ENCODE assay signal across 2 cellular contexts in genomic region chrX:30309139-30309571, GRCh38.
TF ChIP-seq lines count a peak whose summit lies in the region.

A gene with protein sequence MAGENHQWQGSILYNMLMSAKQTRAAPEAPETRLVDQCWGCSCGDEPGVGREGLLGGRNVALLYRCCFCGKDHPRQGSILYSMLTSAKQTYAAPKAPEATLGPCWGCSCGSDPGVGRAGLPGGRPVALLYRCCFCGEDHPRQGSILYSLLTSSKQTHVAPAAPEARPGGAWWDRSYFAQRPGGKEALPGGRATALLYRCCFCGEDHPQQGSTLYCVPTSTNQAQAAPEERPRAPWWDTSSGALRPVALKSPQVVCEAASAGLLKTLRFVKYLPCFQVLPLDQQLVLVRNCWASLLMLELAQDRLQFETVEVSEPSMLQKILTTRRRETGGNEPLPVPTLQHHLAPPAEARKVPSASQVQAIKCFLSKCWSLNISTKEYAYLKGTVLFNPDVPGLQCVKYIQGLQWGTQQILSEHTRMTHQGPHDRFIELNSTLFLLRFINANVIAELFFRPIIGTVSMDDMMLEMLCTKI (minus strand): TSS chrX:30309390. CDS start chrX:30309363, 27 bp downstream.

TF ChIP-seq in GM23338, 12 proteins besides CTCF, POLR2A, EP300 and RAD21 (continues in another document):
- TF ChIP-seq, protein P1, sequence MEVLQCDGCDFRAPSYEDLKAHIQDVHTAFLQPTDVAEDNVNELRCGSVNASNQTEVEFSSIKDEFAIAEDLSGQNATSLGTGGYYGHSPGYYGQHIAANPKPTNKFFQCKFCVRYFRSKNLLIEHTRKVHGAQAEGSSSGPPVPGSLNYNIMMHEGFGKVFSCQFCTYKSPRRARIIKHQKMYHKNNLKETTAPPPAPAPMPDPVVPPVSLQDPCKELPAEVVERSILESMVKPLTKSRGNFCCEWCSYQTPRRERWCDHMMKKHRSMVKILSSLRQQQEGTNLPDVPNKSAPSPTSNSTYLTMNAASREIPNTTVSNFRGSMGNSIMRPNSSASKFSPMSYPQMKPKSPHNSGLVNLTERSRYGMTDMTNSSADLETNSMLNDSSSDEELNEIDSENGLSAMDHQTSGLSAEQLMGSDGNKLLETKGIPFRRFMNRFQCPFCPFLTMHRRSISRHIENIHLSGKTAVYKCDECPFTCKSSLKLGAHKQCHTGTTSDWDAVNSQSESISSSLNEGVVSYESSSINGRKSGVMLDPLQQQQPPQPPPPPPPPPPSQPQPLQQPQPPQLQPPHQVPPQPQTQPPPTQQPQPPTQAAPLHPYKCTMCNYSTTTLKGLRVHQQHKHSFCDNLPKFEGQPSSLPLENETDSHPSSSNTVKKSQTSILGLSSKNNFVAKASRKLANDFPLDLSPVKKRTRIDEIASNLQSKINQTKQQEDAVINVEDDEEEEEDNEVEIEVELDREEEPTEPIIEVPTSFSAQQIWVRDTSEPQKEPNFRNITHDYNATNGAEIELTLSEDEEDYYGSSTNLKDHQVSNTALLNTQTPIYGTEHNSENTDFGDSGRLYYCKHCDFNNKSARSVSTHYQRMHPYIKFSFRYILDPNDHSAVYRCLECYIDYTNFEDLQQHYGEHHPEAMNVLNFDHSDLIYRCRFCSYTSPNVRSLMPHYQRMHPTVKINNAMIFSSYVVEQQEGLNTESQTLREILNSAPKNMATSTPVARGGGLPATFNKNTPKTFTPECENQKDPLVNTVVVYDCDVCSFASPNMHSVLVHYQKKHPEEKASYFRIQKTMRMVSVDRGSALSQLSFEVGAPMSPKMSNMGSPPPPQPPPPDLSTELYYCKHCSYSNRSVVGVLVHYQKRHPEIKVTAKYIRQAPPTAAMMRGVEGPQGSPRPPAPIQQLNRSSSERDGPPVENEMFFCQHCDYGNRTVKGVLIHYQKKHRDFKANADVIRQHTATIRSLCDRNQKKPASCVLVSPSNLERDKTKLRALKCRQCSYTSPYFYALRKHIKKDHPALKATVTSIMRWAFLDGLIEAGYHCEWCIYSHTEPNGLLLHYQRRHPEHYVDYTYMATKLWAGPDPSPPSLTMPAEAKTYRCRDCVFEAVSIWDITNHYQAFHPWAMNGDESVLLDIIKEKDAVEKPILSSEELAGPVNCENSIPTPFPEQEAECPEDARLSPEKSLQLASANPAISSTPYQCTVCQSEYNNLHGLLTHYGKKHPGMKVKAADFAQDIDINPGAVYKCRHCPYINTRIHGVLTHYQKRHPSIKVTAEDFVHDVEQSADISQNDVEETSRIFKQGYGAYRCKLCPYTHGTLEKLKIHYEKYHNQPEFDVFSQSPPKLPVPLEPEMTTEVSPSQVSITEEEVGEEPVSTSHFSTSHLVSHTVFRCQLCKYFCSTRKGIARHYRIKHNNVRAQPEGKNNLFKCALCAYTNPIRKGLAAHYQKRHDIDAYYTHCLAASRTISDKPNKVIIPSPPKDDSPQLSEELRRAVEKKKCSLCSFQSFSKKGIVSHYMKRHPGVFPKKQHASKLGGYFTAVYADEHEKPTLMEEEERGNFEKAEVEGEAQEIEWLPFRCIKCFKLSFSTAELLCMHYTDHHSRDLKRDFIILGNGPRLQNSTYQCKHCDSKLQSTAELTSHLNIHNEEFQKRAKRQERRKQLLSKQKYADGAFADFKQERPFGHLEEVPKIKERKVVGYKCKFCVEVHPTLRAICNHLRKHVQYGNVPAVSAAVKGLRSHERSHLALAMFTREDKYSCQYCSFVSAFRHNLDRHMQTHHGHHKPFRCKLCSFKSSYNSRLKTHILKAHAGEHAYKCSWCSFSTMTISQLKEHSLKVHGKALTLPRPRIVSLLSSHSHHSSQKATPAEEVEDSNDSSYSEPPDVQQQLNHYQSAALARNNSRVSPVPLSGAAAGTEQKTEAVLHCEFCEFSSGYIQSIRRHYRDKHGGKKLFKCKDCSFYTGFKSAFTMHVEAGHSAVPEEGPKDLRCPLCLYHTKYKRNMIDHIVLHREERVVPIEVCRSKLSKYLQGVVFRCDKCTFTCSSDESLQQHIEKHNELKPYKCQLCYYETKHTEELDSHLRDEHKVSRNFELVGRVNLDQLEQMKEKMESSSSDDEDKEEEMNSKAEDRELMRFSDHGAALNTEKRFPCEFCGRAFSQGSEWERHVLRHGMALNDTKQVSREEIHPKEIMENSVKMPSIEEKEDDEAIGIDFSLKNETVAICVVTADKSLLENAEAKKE (CRISPR knock-in tag; IDR thresholded peaks at IDR 0.05) = no peak
- TF ChIP-seq POLR2AphosphoS5 (IDR thresholded peaks at IDR 0.05; ENCODE audit: low read depth) (no peak), NANOG (IDR thresholded peaks at IDR 0.05; ENCODE audit: borderline replicate concordance) (no peak), EZH2phosphoT487 (IDR thresholded peaks at IDR 0.05; ENCODE audit: unreplicated experiment) (no peak), CREB1 (CRISPR knock-in tag; IDR thresholded peaks at IDR 0.05; ENCODE audit: low read depth) (no peak), JUNB (IDR thresholded peaks at IDR 0.05; ENCODE audit: unreplicated experiment) (no peak), ZNF331 (CRISPR knock-in tag; IDR thresholded peaks at IDR 0.05; ENCODE audit: low read depth) (no peak)
- TF ChIP-seq, protein P2, sequence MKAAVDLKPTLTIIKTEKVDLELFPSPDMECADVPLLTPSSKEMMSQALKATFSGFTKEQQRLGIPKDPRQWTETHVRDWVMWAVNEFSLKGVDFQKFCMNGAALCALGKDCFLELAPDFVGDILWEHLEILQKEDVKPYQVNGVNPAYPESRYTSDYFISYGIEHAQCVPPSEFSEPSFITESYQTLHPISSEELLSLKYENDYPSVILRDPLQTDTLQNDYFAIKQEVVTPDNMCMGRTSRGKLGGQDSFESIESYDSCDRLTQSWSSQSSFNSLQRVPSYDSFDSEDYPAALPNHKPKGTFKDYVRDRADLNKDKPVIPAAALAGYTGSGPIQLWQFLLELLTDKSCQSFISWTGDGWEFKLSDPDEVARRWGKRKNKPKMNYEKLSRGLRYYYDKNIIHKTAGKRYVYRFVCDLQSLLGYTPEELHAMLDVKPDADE (IDR thresholded peaks at IDR 0.05) = no peak
- TF ChIP-seq, protein P3, sequence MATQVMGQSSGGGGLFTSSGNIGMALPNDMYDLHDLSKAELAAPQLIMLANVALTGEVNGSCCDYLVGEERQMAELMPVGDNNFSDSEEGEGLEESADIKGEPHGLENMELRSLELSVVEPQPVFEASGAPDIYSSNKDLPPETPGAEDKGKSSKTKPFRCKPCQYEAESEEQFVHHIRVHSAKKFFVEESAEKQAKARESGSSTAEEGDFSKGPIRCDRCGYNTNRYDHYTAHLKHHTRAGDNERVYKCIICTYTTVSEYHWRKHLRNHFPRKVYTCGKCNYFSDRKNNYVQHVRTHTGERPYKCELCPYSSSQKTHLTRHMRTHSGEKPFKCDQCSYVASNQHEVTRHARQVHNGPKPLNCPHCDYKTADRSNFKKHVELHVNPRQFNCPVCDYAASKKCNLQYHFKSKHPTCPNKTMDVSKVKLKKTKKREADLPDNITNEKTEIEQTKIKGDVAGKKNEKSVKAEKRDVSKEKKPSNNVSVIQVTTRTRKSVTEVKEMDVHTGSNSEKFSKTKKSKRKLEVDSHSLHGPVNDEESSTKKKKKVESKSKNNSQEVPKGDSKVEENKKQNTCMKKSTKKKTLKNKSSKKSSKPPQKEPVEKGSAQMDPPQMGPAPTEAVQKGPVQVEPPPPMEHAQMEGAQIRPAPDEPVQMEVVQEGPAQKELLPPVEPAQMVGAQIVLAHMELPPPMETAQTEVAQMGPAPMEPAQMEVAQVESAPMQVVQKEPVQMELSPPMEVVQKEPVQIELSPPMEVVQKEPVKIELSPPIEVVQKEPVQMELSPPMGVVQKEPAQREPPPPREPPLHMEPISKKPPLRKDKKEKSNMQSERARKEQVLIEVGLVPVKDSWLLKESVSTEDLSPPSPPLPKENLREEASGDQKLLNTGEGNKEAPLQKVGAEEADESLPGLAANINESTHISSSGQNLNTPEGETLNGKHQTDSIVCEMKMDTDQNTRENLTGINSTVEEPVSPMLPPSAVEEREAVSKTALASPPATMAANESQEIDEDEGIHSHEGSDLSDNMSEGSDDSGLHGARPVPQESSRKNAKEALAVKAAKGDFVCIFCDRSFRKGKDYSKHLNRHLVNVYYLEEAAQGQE (IDR thresholded peaks at IDR 0.05; ENCODE audit: unreplicated experiment) = no peak

TF ChIP-seq in HepG2, 621 proteins besides CTCF, POLR2A, EP300 and RAD21 (continued from another document):
- TF ChIP-seq, protein P4, sequence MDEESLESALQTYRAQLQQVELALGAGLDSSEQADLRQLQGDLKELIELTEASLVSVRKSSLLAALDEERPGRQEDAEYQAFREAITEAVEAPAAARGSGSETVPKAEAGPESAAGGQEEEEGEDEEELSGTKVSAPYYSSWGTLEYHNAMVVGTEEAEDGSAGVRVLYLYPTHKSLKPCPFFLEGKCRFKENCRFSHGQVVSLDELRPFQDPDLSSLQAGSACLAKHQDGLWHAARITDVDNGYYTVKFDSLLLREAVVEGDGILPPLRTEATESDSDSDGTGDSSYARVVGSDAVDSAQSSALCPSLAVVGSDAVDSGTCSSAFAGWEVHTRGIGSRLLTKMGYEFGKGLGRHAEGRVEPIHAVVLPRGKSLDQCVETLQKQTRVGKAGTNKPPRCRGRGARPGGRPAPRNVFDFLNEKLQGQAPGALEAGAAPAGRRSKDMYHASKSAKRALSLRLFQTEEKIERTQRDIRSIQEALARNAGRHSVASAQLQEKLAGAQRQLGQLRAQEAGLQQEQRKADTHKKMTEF (CRISPR knock-in tag; IDR thresholded peaks at IDR 0.05) = no peak
- no peak for TF ChIP-seq ZBTB37 (CRISPR knock-in tag; IDR thresholded peaks at IDR 0.05)
- no peak for TF ChIP-seq PHF21A (CRISPR knock-in tag; IDR thresholded peaks at IDR 0.05)
- no peak for TF ChIP-seq ZBTB40 (IDR thresholded peaks at IDR 0.05)
- no peak for TF ChIP-seq ZBTB40 (CRISPR knock-in tag; IDR thresholded peaks at IDR 0.05)
- TF ChIP-seq TBP (CRISPR knock-in tag; IDR thresholded peaks at IDR 0.05) = no peak
